8 cellular contexts compared by ENCODE assay signal in the genomic region with DNA sequence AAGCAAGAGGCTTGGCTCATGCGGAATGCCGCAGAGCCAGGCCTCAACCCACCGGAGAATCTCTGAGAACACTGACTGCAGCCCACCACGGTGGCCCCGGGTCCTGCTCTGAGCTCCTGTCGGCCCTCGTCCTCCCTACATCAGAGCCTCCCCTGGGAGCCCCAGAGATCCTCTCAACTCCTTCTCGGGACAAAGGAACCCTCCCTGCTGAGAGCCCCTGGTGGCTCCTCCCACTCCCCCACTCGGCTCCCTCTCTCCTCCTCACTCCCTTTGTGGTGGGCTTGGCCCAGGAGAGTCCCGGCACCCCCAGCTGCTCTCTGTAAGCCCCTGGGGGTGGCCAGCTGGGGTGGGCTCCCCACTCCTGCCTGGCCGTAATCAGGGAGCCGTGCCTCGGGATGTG. TPM values are rescaled to one million over a fixed set of nuclear protein-coding genes. Genes with fewer than 3 reads are reported as not detected.
DNase-seq lines count a peak whose midpoint lies in the region; ATAC-seq, FAIRE-seq and TF ChIP-seq lines count a peak whose summit lies in the region.

No MANE protein-coding gene starts in this region.

- TF ChIP-seq EP300 in upper lobe of left lung (IDR thresholded peaks at IDR 0.05): no peak

- WGBS in body of pancreas, 2 donors: 71 to 77% methylated on average over 13 of the region's 13 CpGs
- WGBS in lung, 2 donors: 13 to 23% methylated on average over 13 of the region's 13 CpGs
- 20 to 21% methylated on average over 13 of the region's 13 CpGs for WGBS in upper lobe of left lung, 2 donors

- H2AFZ ChIP-seq in Loucy (ENCODE audit: low read length): peak overlapping the region; percentile 84

- intact Hi-C loops in body of pancreas (cut with DNase I): no loop called here

- peak overlapping the region in 3 of 4 donors; percentile 62 to 73 (median 70) for H3K27ac ChIP-seq in body of pancreas
- H3K27ac ChIP-seq in lung (ENCODE audit: low read depth in 1 of 2, low read length in 1 of 2): peak overlapping the region; percentile 77 to 84
- peak overlapping the region; percentile 80 to 93 (median 91) for H3K27ac ChIP-seq in upper lobe of left lung

- H3K4me2 ChIP-seq in Loucy (ENCODE audit: low read depth, low read length, poor library complexity, severe bottlenecking): peak overlapping the region; percentile 86

- ATAC-seq in GM18517 (IDR thresholded peaks at IDR 0.05; ENCODE audit: unreplicated experiment) (peak; percentile 7), body of pancreas (no peak), lung (ENCODE audit: insufficient read depth, low FRiP score) (no peak), upper lobe of left lung (ENCODE audit: low FRiP score in 2 of 2) (peak in 1 of 2 donors; percentile 1), HG02973 (IDR thresholded peaks at IDR 0.05; ENCODE audit: unreplicated experiment) (no peak)

- H3K4me1 ChIP-seq in Loucy (ENCODE audit: insufficient read depth, low read length, poor library complexity, severe bottlenecking): peaks cover 14% of the 10 kb centered on the region
- peaks cover 46% of the 10 kb centered on the region for H3K4me1 ChIP-seq in body of pancreas
- H3K4me1 ChIP-seq in lung (ENCODE audit: control insufficient read depth in 2 of 2, insufficient read depth in 2 of 2, low read length in 2 of 2): peaks cover 12 to 42% of the 10 kb centered on the region in 2 donors
- peaks cover 53 to 59% (median 57%) of the 10 kb centered on the region in 4 donors for H3K4me1 ChIP-seq in upper lobe of left lung

- no peak for TF ChIP-seq POLR2A in body of pancreas (IDR thresholded peaks at IDR 0.05)
- no peak for TF ChIP-seq POLR2A in upper lobe of left lung (IDR thresholded peaks at IDR 0.05)

- no peaks in the 10 kb centered on the region for H3F3A ChIP-seq in Loucy (ENCODE audit: low read depth)

- no peaks in the 10 kb centered on the region for H4K20me1 ChIP-seq in Loucy (ENCODE audit: insufficient read depth, low read length, poor library complexity, severe bottlenecking)

- H3K9me3 ChIP-seq in Loucy (ENCODE audit: insufficient read depth, low read depth, low read length): no peaks in the 10 kb centered on the region
- no peaks in the 10 kb centered on the region for H3K9me3 ChIP-seq in body of pancreas
- H3K9me3 ChIP-seq in lung (ENCODE audit: control insufficient read depth in 2 of 2, insufficient read depth in 1 of 2, low read length in 1 of 2): no peaks in the 10 kb centered on the region
- H3K9me3 ChIP-seq in upper lobe of left lung: no peaks in the 10 kb centered on the region

- H3K27me3 ChIP-seq in Loucy (ENCODE audit: insufficient read depth, low read length, poor library complexity, severe bottlenecking) (no peaks in the 10 kb centered on the region), body of pancreas (no peaks in the 10 kb centered on the region), lung (ENCODE audit: control insufficient read depth, insufficient read depth) (no peaks in the 10 kb centered on the region), upper lobe of left lung (no peaks in the 10 kb centered on the region)

- no peaks in the 10 kb centered on the region for H3K9me2 ChIP-seq in Loucy (replicated peaks; ENCODE audit: low read depth, low read length)

- H3K36me3 ChIP-seq in Loucy (ENCODE audit: insufficient read depth, low read length) (no peaks in the 10 kb centered on the region), body of pancreas (replicated peaks in 1 of 2; ENCODE audit: insufficient read depth in 1 of 2, low read depth in 2 of 2) (no peaks in the 10 kb centered on the region), lung (ENCODE audit: control insufficient read depth in 2 of 2, insufficient read depth in 2 of 2, low read length in 2 of 2) (no peaks in the 10 kb centered on the region), upper lobe of left lung (no peaks in the 10 kb centered on the region)

- FAIRE-seq in D721Med (lab: Jason Lieb, UNC): no peak

- H3K4me3 ChIP-seq in Loucy (ENCODE audit: low read length, poor library complexity, severe bottlenecking) (peak overlapping the region; percentile 78), body of pancreas (no peak overlapping the region), lung (peak overlapping the region; percentile 20), upper lobe of left lung (peak overlapping the region; percentile 25 to 65 (median 52))

- TF ChIP-seq CTCF in Loucy (conservative IDR thresholded peaks at IDR 0.05; ENCODE audit: low read length) (no peak), body of pancreas (IDR thresholded peaks at IDR 0.05) (no peak), lung (IDR thresholded peaks at IDR 0.05; ENCODE audit: control extremely low read depth, extremely low read depth) (no peak), upper lobe of left lung (IDR thresholded peaks at IDR 0.05) (no peak), D721Med (IDR thresholded peaks at IDR 0.05; ENCODE audit: insufficient read depth, missing control alignments) (no peak)

- peak in 1 of 4 donors; percentile 14 for DNase-seq in body of pancreas
- DNase-seq in lung (ENCODE audit: low spot score): no peak
- no peak for DNase-seq in upper lobe of left lung
- no peak for DNase-seq in germinal center (ENCODE audit: low spot score)
- no peak for DNase-seq in D721Med (ENCODE audit: insufficient read length, low spot score)

- H3K9ac ChIP-seq in Loucy (ENCODE audit: low read depth, low read length, poor library complexity, severe bottlenecking): peak overlapping the region; percentile 91

- H3K79me2 ChIP-seq in Loucy (ENCODE audit: insufficient read depth, low read length): no peaks in the 10 kb centered on the region

RNA-seq across cellular contexts. Expression of gene INF2, which starts 11.1 kb away (rescaled TPM):
- total RNA-seq in body of pancreas: 10 to 100 TPM; 46.2 to 90.3 TPM
- total RNA-seq in lung: 100 to 1,000 TPM in 1 of 2 donors, 10 to 100 TPM in 1; 46.1 to 119 TPM
- 100 to 1,000 TPM in 1 of 2 donors, 10 to 100 TPM in 1; 49.4 to 107 TPM for polyA plus RNA-seq in lung
- 100 to 1,000 TPM in 5 of 6 donors, 10 to 100 TPM in 1; 65.2 to 259 (median 131) TPM for total RNA-seq in upper lobe of left lung

RNA-seq across cellular contexts. Expression of gene ADSS1, which starts 45.7 kb away (rescaled TPM):
- total RNA-seq in body of pancreas: 1 to 10 TPM; 4.0 to 4.7 TPM
- total RNA-seq in lung: 1 to 10 TPM; 8.0 to 9.3 TPM
- polyA plus RNA-seq in lung: 1 to 10 TPM; 5.3 to 6.1 TPM
- 10 to 100 TPM in 1 of 6 donors, 1 to 10 TPM in 5; 4.9 to 34.6 (median 6.2) TPM for total RNA-seq in upper lobe of left lung

Comparison
In these comparisons a context has a peak if more than half of its experiments do, and no peak if none do; other contexts are left out.
1. H3K4me3 ChIP-seq: peak in Loucy (single experiment), lung (single experiment) and upper lobe of left lung (4 of 4); none in body of pancreas (0 of 2).
2. Peak in every context shown above with its lines, with median percentiles within 50 percentile points of each other: H3K27ac ChIP-seq.